In the genomic region with DNA sequence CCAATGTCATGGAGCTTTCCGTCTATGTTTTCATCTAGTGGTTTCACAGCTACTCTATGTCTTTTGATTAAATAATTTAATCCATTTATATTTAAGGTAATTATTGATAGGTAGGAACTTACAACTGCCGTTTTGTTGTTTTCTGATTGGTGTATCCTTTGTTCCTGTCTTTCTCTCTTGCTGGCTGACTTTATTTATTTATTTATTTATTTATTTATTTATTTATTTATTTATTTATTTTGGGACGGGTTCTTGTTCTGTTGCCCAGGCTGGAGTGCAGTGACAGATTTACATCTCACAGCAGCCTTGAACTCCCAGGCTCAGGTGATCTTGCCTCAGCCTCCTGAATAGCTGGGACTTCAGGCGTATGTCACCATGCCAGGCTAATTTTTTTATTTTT, we compare ENCODE assay signal across 7 cellular contexts.
"Had no signal": no experiment of that assay in that cellular context is flagged by ENCODE, and none has a peak within 500 bp of the region (broad histone marks: within the 10 kb centered on the region; RNA-seq: fewer than 3 reads in every experiment).

No MANE protein-coding gene starts in this region.

- H3K4me3 ChIP-seq: GM12878 had no signal

- ATAC-seq: GM12878 had no signal

- DNase-seq: GDM1, GF-D8 had no signal

- FAIRE-seq: GM12878, GM12891, GM12892, GM18507, GM19239 had no signal
